In the genomic region with DNA sequence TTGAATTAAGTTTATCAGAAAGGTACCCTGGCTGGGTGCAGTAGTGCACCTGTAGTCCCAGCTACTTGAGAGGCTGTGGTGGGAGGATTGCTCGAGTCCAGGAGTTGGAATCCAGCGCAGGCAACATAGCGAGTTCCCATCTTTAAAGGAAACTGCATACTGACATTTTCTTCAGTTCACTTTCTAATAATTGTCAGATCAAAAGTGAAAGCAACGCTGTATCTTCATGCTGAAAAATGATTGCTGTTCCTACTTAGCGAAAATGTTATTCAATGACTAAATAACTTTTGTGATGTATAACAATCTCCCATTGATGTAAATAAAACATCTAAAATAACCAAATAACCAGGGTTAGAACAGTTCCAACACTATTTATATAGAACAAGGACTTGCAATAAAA, we compare ENCODE assay signal across 7 cellular contexts. TPM values are rescaled to one million over a fixed set of nuclear protein-coding genes. Genes with fewer than 3 reads are reported as not detected.
DNase-seq lines count a peak whose midpoint lies in the region; ATAC-seq and TF ChIP-seq lines count a peak whose summit lies in the region.

No MANE protein-coding gene starts in this region.

- peak overlapping the region; percentile 80 for H3K27ac Mint-ChIP-seq in T-helper 2 cell treated with Interferon-gamma antibody and Interleukin-4, amounts not matched to agents 5 μg/mL and 100 μg/mL, for 36 hours

- no peak overlapping the region for H2AFZ ChIP-seq in GM23248

- intact Hi-C loops in spleen (cut with DNase I; ENCODE audit: low total_unique reads) = loop anchor here (10.0 kb wide), 2 partner anchors 71 to 151 kb away; partner anchors contain the start of genes GINM1 and KATNA1

- peak overlapping the region; percentile 99 for H3K9ac ChIP-seq in GM23248

- H3K27me3 ChIP-seq in GM23248 (replicated peaks; ENCODE audit: insufficient read depth) (no peaks in the 10 kb centered on the region), spleen (replicated peaks in 1 of 7) (no peaks in the 10 kb centered on the region)

- in situ Hi-C loops in GM23248 (cut with MboI) = no loop called here

- peak overlapping the region; percentile 91 for H3K4me3 ChIP-seq in GM23248
- H3K4me3 ChIP-seq in spleen = peak overlapping the region; percentile 79 to 98 (median 88)

- no peak for ATAC-seq in GM21825 (IDR thresholded peaks at IDR 0.05; ENCODE audit: unreplicated experiment)
- ATAC-seq in GM19467 (IDR thresholded peaks at IDR 0.05; ENCODE audit: unreplicated experiment) = no peak

- peak overlapping the region; percentile 91 for H3K4me3 Mint-ChIP-seq in T-helper 2 cell treated with Interferon-gamma antibody and Interleukin-4, amounts not matched to agents 5 μg/mL and 100 μg/mL, for 36 hours

- TF ChIP-seq CTCF in spleen (IDR thresholded peaks at IDR 0.05 in 8 of 11, conservative IDR thresholded peaks at IDR 0.05 in 3 of 11) = no peak

- H3K4me1 Mint-ChIP-seq in T-helper 2 cell treated with Interferon-gamma antibody and Interleukin-4, amounts not matched to agents 5 μg/mL and 100 μg/mL, for 36 hours (ENCODE audit: low read depth) = peaks cover 35% of the 10 kb centered on the region

- DNase-seq in GM23248 (peak; percentile 36), germinal center (ENCODE audit: low spot score) (peak; percentile 7), spleen (no peak), activated gamma-delta T cell (lab: John Stamatoyannopoulos, UW) (no peak)
- DNase-seq in T-helper 2 cell treated with Interferon-gamma antibody and Interleukin-4, amounts not matched to agents 5 μg/mL and 100 μg/mL, for 36 hours (ENCODE audit: low spot score) = no peak

- H3K9me3 ChIP-seq in GM23248 (ENCODE audit: low read depth) (no peaks in the 10 kb centered on the region), spleen (no peaks in the 10 kb centered on the region)

- peaks cover 15% of the 10 kb centered on the region for H3K4me1 ChIP-seq in GM23248 (ENCODE audit: insufficient read depth)
- H3K4me1 ChIP-seq in spleen = peaks cover 14 to 73% (median 57%) of the 10 kb centered on the region in 6 donors

- peak overlapping the region; percentile 98 for H3K4me2 ChIP-seq in GM23248 (ENCODE audit: unreplicated experiment)

- H3K9me3 Mint-ChIP-seq in T-helper 2 cell treated with Interferon-gamma antibody and Interleukin-4, amounts not matched to agents 5 μg/mL and 100 μg/mL, for 36 hours = no peaks in the 10 kb centered on the region

- no peak for TF ChIP-seq POLR2A in spleen (IDR thresholded peaks at IDR 0.05)

- H3K36me3 Mint-ChIP-seq in T-helper 2 cell treated with Interferon-gamma antibody and Interleukin-4, amounts not matched to agents 5 μg/mL and 100 μg/mL, for 36 hours (ENCODE audit: low read depth) = peaks cover 38% of the 10 kb centered on the region

- no peaks in the 10 kb centered on the region for H3K9me2 ChIP-seq in GM23248 (ENCODE audit: insufficient read depth)

- 2% methylated on average over 5 of the region's 5 CpGs for whole genome bisulfite sequencing in GM23248 (ENCODE audit: low coverage in 1 of 2, low lambda C conversion rate in 2 of 2, missing lambda C conversion rate in 2 of 2), 2 experiments
- WGBS in spleen, 5 donors = 3 to 7% (median 6%) methylated on average over 5 of the region's 5 CpGs

- no peaks in the 10 kb centered on the region for H3K36me3 ChIP-seq in GM23248 (ENCODE audit: low read depth)
- H3K36me3 ChIP-seq in spleen = peaks cover 0 to 13% (median 2%) of the 10 kb centered on the region in 6 donors

- no peaks in the 10 kb centered on the region for H4K20me1 ChIP-seq in GM23248 (ENCODE audit: insufficient read depth)

- peaks cover 72% of the 10 kb centered on the region for H3K79me2 ChIP-seq in GM23248 (ENCODE audit: insufficient read depth)

- H3K27ac ChIP-seq in GM23248 (peak overlapping the region; percentile 98), spleen (peak overlapping the region in 6 of 8 donors; percentile 97 to 99 (median 98))

- no peaks in the 10 kb centered on the region for H3K27me3 Mint-ChIP-seq in T-helper 2 cell treated with Interferon-gamma antibody and Interleukin-4, amounts not matched to agents 5 μg/mL and 100 μg/mL, for 36 hours (ENCODE audit: low read depth)

- H3F3A ChIP-seq in GM23248 (ENCODE audit: insufficient read depth) = peaks cover 19% of the 10 kb centered on the region

RNA-seq across cellular contexts. Expression of gene LATS1, which starts 1.7 kb away (rescaled TPM):
- 18.1 and 20.2 TPM in 2 replicates for total RNA-seq in GM23248 (2014; rRNA removed; shearing (Covaris generic))
- polyA plus RNA-seq in GM23248 (2016; fragmentation: Nextera tagmentation; extraction: Ambion mirVana) (11.5 and 12.8 TPM in 2 replicates), spleen (1 to 10 TPM; 5.0 to 7.4 (median 6.2) TPM)
- total RNA-seq in spleen = 10 to 100 TPM; 29.3 to 40.9 (median 33.8) TPM

RNA-seq across cellular contexts. Expression of gene NUP43, which starts 30.1 kb away (rescaled TPM):
- total RNA-seq in GM23248 (2014; rRNA removed; shearing (Covaris generic)) = 35.8 and 58.0 TPM in 2 replicates
- polyA plus RNA-seq in GM23248 (2016; fragmentation: Nextera tagmentation; extraction: Ambion mirVana) = 16.1 and 16.4 TPM in 2 replicates
- 10 to 100 TPM; 31.0 to 49.1 (median 41.6) TPM for total RNA-seq in spleen
- 10 to 100 TPM in 2 of 3 donors, 1 to 10 TPM in 1; 8.6 to 13.3 (median 10.5) TPM for polyA plus RNA-seq in spleen

RNA-seq across cellular contexts. Expression of gene PCMT1, which starts 33.4 kb away (rescaled TPM):
- total RNA-seq in GM23248 (2014; rRNA removed; shearing (Covaris generic)) = 132 and 165 TPM in 2 replicates
- polyA plus RNA-seq in GM23248 (2016; fragmentation: Nextera tagmentation; extraction: Ambion mirVana) = 183 and 184 TPM in 2 replicates
- 10 to 100 TPM; 40.9 to 66.7 (median 53.4) TPM for total RNA-seq in spleen
- polyA plus RNA-seq in spleen = 10 to 100 TPM; 22.0 to 38.0 (median 33.0) TPM

Comparison
In these comparisons a context has a peak if more than half of its experiments do, and no peak if none do; other contexts are left out.
1. DNase-seq: peak in GM23248 (single experiment) and germinal center (single experiment); none in T-helper 2 cell treated with Interferon-gamma antibody and Interleukin-4, amounts not matched to agents 5 μg/mL and 100 μg/mL, for 36 hours (single experiment), spleen (single experiment) and activated gamma-delta T cell (single experiment).